ENCODE assay signal across 12 cellular contexts in genomic region chr7:28708033-28708451, GRCh38.
DNase-seq lines count a peak whose midpoint lies in the region; TF ChIP-seq lines count a peak whose summit lies in the region.
"Had no signal": no experiment of that assay in that cellular context is flagged by ENCODE, and none has a peak within 500 bp of the region (broad histone marks: within the 10 kb centered on the region; RNA-seq: fewer than 3 reads in every experiment).

No MANE protein-coding gene starts in this region.

- H3K36me3 ChIP-seq in fibroblast of lung (ENCODE audit: control insufficient read depth, insufficient read depth, low read length) (no peaks in the 10 kb centered on the region), uterus (no peaks in the 10 kb centered on the region)
- H3K36me3 ChIP-seq: thyroid gland had no signal

- no peak overlapping the region for H2AFZ ChIP-seq in fibroblast of lung (ENCODE audit: low read length)

- no peaks in the 10 kb centered on the region for H3K27me3 ChIP-seq in fibroblast of lung (ENCODE audit: control insufficient read depth, insufficient read depth, low read length)
- no peaks in the 10 kb centered on the region for H3K27me3 ChIP-seq in uterus
- H3K27me3 ChIP-seq: thyroid gland had no signal

- H3K27ac ChIP-seq in fibroblast of lung (ENCODE audit: insufficient read depth, low read length) (no peak overlapping the region), uterus (peak overlapping the region; percentile 2 to 25)
- H3K27ac ChIP-seq: thyroid gland had no signal

- intact Hi-C loops in uterus (cut with DNase I; ENCODE audit: low total_unique reads), result no loop called here

- no peak for TF ChIP-seq POLR2A in uterus (IDR thresholded peaks at IDR 0.05)

- H3K4me1 ChIP-seq in fibroblast of lung (ENCODE audit: control insufficient read depth, extremely low read depth, insufficient read depth, low read length) (peaks cover 3% of the 10 kb centered on the region), uterus (no peaks in the 10 kb centered on the region)
- H3K4me1 ChIP-seq: thyroid gland had no signal

- no peak overlapping the region for H3K9ac ChIP-seq in fibroblast of lung (ENCODE audit: insufficient read depth, low read length)

- H3K4me3 ChIP-seq in fibroblast of lung (replicated peaks in 1 of 4; ENCODE audit: control extremely low read depth in 1 of 4, insufficient read depth in 1 of 4, low read depth in 3 of 4, low read length in 4 of 4) (peak overlapping the region in 1 of 4 experiments; percentile 20), uterus (no peak overlapping the region)
- H3K4me3 ChIP-seq: thyroid gland had no signal

- no peak overlapping the region for H3K4me2 ChIP-seq in fibroblast of lung (ENCODE audit: extremely low read depth, insufficient read depth, low read length)

- no peaks in the 10 kb centered on the region for H3K79me2 ChIP-seq in fibroblast of lung (ENCODE audit: control insufficient read depth, insufficient read depth, low read length)

- TF ChIP-seq CTCF in fibroblast of lung (conservative IDR thresholded peaks at IDR 0.05 in 1 of 2, IDR thresholded peaks at IDR 0.05 in 1 of 2; ENCODE audit: low read depth in 1 of 2, low read length in 2 of 2), result no peak
- no peak for TF ChIP-seq CTCF in uterus (IDR thresholded peaks at IDR 0.05)

- DNase-seq in NCI-H2227 (lab: John Stamatoyannopoulos, UW; ENCODE audit: unreplicated experiment) (peak; percentile 19), NCI-H2227 treated with DMSO at 0.1 percent for 48 hours (lab: John Stamatoyannopoulos, UW) (no peak), fibroblast of lung (ENCODE audit: low read depth in 2 of 2) (peak; percentile 51 to 88), myocyte (ENCODE audit: low read depth) (peak; percentile 60), uterus (peak; percentile 30 to 40), cerebellum (ENCODE audit: low spot score) (no peak), medulla oblongata (ENCODE audit: extremely low spot score) (no peak), AG08396 (ENCODE audit: low spot score) (no peak)
- DNase-seq: NCI-H2029 treated with DMSO at 0.1 percent for 48 hours; SHP77; stimulated activated CD4-positive, alpha-beta T cell treated with anti-CD3 and anti-CD28 coated beads, Interleukin-2, amount 100 ng/mL, for 24 hours; thyroid gland had no signal

- H3K9me3 ChIP-seq in fibroblast of lung (ENCODE audit: control insufficient read depth, insufficient read depth, low read depth, low read length) (no peaks in the 10 kb centered on the region), uterus (no peaks in the 10 kb centered on the region)
- H3K9me3 ChIP-seq: thyroid gland had no signal

- H4K20me1 ChIP-seq in fibroblast of lung (ENCODE audit: control insufficient read depth, extremely low read depth, insufficient read depth, low read length), result no peaks in the 10 kb centered on the region

Comparison
In these comparisons a context has a peak if more than half of its experiments do, and no peak if none do; other contexts are left out.
1. DNase-seq: peak in NCI-H2227 (single experiment), fibroblast of lung (2 of 2), myocyte (single experiment) and uterus (2 of 2); none in NCI-H2227 treated with DMSO at 0.1 percent for 48 hours (single experiment), cerebellum (single experiment), medulla oblongata (single experiment) and AG08396 (single experiment).